ENCODE assay signal across 1 cellular context in the genomic region with DNA sequence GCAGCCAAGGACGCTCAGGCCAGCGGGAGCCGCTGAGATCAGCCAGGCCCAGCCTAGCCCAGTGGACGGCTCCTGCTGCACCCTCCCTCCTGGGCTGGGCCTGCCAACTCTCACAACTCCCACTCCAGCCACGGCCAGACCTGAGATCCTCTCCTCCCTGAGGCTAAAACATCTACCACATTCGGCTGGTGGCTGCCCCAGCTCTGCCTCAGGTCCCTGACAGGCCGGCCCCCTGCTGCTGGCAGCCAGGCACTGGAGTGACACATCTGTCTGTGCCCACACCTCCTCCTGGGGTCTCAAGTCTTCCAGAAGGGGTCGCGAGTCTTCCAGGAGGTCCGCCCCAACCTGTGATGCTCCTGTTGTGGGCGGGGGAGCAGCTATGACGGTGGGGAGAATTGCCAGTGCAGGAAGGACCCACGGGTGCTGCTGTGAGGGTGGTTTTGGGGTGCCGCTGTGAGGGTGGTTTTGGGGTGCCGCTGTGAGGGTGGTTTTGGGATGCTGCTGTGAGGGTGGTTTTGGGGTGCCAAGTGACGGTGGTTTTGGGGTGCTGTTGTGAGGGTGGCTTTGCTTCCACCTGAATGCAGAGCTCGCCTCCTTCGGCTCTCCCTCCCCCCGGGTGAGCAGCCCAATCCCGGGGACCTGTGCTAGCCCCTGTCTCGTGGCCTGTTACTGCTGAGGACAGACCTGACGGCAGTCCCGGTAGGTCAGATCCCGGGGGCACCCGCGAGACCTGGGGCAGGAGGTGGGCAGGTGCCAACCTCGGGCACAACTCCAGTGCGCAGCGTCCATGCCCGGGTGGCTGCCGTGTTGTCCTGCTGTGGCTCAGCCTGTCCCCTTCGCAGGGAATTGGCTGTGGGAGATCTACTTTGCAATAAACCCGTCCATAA.
TF ChIP-seq lines count a peak whose summit lies in the region.

No MANE protein-coding gene starts in this region.

TF ChIP-seq in HepG2, 621 proteins besides CTCF, POLR2A, EP300 and RAD21:
- TF ChIP-seq NR3C1 (CRISPR knock-in tag; IDR thresholded peaks at IDR 0.05) (no peak), ZNF207 (IDR thresholded peaks at IDR 0.05; ENCODE audit: borderline replicate concordance) (no peak), ZBTB33 (CRISPR knock-in tag; IDR thresholded peaks at IDR 0.05) (no peak), ZNF780A (CRISPR knock-in tag; IDR thresholded peaks at IDR 0.05) (no peak), HNRNPL (IDR thresholded peaks at IDR 0.05; ENCODE audit: low read depth, low read length) (no peak), MTF1 (CRISPR knock-in tag; IDR thresholded peaks at IDR 0.05) (no peak), ZBTB42 (CRISPR knock-in tag; IDR thresholded peaks at IDR 0.05) (no peak), ZHX1 (CRISPR knock-in tag; IDR thresholded peaks at IDR 0.05; ENCODE audit: low read depth) (no peak), YEATS2 (CRISPR knock-in tag; IDR thresholded peaks at IDR 0.05; ENCODE audit: borderline replicate concordance) (no peak), ZBTB39 (CRISPR knock-in tag; IDR thresholded peaks at IDR 0.05) (no peak), ZNF382 (CRISPR knock-in tag; IDR thresholded peaks at IDR 0.05; ENCODE audit: borderline replicate concordance) (no peak), GTF2F1 (IDR thresholded peaks at IDR 0.05; ENCODE audit: low read length) (no peak), CAMTA2 (CRISPR knock-in tag; IDR thresholded peaks at IDR 0.05; ENCODE audit: borderline replicate concordance) (no peak)
- TF ChIP-seq, protein P1, sequence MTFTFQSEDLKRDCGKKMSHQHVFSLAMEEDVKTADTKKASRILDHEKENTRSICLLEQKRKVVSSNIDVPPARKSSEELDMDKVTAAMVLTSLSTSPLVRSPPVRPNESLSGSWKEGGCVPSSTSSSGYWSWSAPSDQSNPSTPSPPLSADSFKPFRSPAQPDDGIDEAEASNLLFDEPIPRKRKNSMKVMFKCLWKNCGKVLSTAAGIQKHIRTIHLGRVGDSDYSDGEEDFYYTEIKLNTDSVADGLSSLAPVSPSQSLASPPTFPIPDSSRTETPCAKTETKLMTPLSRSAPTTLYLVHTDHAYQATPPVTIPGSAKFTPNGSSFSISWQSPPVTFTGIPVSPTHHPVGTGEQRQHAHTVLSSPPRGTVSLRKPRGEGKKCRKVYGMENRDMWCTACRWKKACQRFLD (CRISPR knock-in tag; IDR thresholded peaks at IDR 0.05; ENCODE audit: borderline replicate concordance), result no peak
- TF ChIP-seq, protein P2, sequence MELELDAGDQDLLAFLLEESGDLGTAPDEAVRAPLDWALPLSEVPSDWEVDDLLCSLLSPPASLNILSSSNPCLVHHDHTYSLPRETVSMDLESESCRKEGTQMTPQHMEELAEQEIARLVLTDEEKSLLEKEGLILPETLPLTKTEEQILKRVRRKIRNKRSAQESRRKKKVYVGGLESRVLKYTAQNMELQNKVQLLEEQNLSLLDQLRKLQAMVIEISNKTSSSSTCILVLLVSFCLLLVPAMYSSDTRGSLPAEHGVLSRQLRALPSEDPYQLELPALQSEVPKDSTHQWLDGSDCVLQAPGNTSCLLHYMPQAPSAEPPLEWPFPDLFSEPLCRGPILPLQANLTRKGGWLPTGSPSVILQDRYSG (CRISPR knock-in tag; IDR thresholded peaks at IDR 0.05), result no peak
